In genomic region chr17:60664022-60664421, GRCh38 we compare ENCODE assay signal across 1 cellular context.
TF ChIP-seq lines count a peak whose summit lies in the region.

No MANE protein-coding gene starts in this region.

TF ChIP-seq in SK-N-SH treated with all-trans-retinoic acid at 6 μM for 48 hours, 23 proteins besides CTCF, POLR2A, EP300 and RAD21 (continued from another document):
- no peak for TF ChIP-seq TSHZ2 (CRISPR knock-in tag; IDR thresholded peaks at IDR 0.05)
- no peak for TF ChIP-seq CSRNP3 (CRISPR knock-in tag; IDR thresholded peaks at IDR 0.05)
- no peak for TF ChIP-seq ZNF8 (CRISPR knock-in tag; IDR thresholded peaks at IDR 0.05)
- TF ChIP-seq ISL1 (CRISPR knock-in tag; IDR thresholded peaks at IDR 0.05) = no peak
